Comparison of ENCODE assay signal across 11 cellular contexts in genomic region chr2:226483745-226484619, GRCh38.
DNase-seq lines count a peak whose midpoint lies in the region; ATAC-seq lines count a peak whose summit lies in the region.
"Had no signal": no experiment of that assay in that cellular context is flagged by ENCODE, and none has a peak within 500 bp of the region (broad histone marks: within the 10 kb centered on the region; RNA-seq: fewer than 3 reads in every experiment).

No MANE protein-coding gene starts in this region.

- no peak overlapping the region for H3K9ac ChIP-seq in trophoblast cell (ENCODE audit: low read length)

- peaks cover 2% of the 10 kb centered on the region for H3K79me2 ChIP-seq in trophoblast cell (ENCODE audit: control insufficient read depth, insufficient read depth, low read length, poor library complexity)

- WGBS in trophoblast cell (ENCODE audit: extremely low coverage, insufficient coverage, insufficient read length), result no CpG with 5 or more reads among the region's 6 CpGs

- no peaks in the 10 kb centered on the region for H3K9me3 ChIP-seq in SJSA1 (replicated peaks)
- no peaks in the 10 kb centered on the region for H3K9me3 ChIP-seq in trophoblast cell (ENCODE audit: insufficient read depth, low read depth, low read length)
- H3K9me3 ChIP-seq: gastroesophageal sphincter had no signal

- no peak overlapping the region for H3K18ac ChIP-seq in trophoblast cell (ENCODE audit: low read length)

- H3K23ac ChIP-seq in trophoblast cell (ENCODE audit: low read length), result no peak overlapping the region

- no peak overlapping the region for H2AK5ac ChIP-seq in trophoblast cell (ENCODE audit: low read length)

- peak overlapping the region; percentile 38 for H4K91ac ChIP-seq in trophoblast cell (ENCODE audit: low read depth, low read length)

- no peak overlapping the region for H2AFZ ChIP-seq in trophoblast cell (ENCODE audit: insufficient read depth, low read length, poor library complexity)

- H4K12ac ChIP-seq in trophoblast cell (ENCODE audit: low read depth, low read length), result no peak overlapping the region

- H3K27me3 ChIP-seq in SJSA1 (replicated peaks) (no peaks in the 10 kb centered on the region), trophoblast cell (ENCODE audit: insufficient read depth, low read length) (no peaks in the 10 kb centered on the region)
- H3K27me3 ChIP-seq: gastroesophageal sphincter had no signal

- H2BK120ac ChIP-seq in trophoblast cell (ENCODE audit: insufficient read depth, low read length, poor library complexity), result peak overlapping the region; percentile 29

- peaks cover 51% of the 10 kb centered on the region for H3K4me1 ChIP-seq in SJSA1 (replicated peaks)
- H3K4me1 ChIP-seq in trophoblast cell (ENCODE audit: control insufficient read depth in 1 of 2, insufficient read depth in 2 of 2, low read length in 2 of 2), result peaks cover 3 to 10% of the 10 kb centered on the region in 2 experiments

- no peak overlapping the region for H3K14ac ChIP-seq in trophoblast cell (ENCODE audit: low read length)

- no peaks in the 10 kb centered on the region for H3K36me3 ChIP-seq in SJSA1
- no peaks in the 10 kb centered on the region for H3K36me3 ChIP-seq in trophoblast cell (ENCODE audit: control insufficient read depth in 1 of 2, insufficient read depth in 2 of 2, low read length in 2 of 2)
- H3K36me3 ChIP-seq: gastroesophageal sphincter had no signal

- DNase-seq in GM03348 (ENCODE audit: low spot score) (peak; percentile 10), SJSA1 (ENCODE audit: low read depth in 1 of 2, low spot score in 2 of 2) (peak; percentile 82 to 95), foreskin melanocyte (peak; percentile 25), trophoblast cell (no peak), T-helper 1 cell (no peak), HPDE6-E6E7 (ENCODE audit: extremely low spot score) (no peak), DMS79 treated with DMSO at 0.1 percent for 48 hours (lab: John Stamatoyannopoulos, UW) (no peak)
- DNase-seq: NCI-H2081 had no signal

- H4K8ac ChIP-seq in trophoblast cell (ENCODE audit: low read depth, low read length), result no peak overlapping the region

- H3K4ac ChIP-seq in trophoblast cell (ENCODE audit: low read depth, low read length), result no peak overlapping the region

- no peak overlapping the region for H2BK12ac ChIP-seq in trophoblast cell (ENCODE audit: low read length)

- H3K4me3 ChIP-seq in SJSA1 (no peak overlapping the region), trophoblast cell (ENCODE audit: low read depth, low read length) (no peak overlapping the region)
- H3K4me3 ChIP-seq: gastroesophageal sphincter, skin epidermis had no signal

- peak overlapping the region; percentile 32 for H2BK5ac ChIP-seq in trophoblast cell (ENCODE audit: low read depth, low read length, poor library complexity)

- H3K79me1 ChIP-seq in trophoblast cell (ENCODE audit: low read length), result peaks cover 10% of the 10 kb centered on the region

- H3K4me2 ChIP-seq in trophoblast cell (ENCODE audit: low read length), result peak overlapping the region; percentile 50

- peak overlapping the region; percentile 91 for H3K27ac ChIP-seq in SJSA1
- peak overlapping the region; percentile 84 for H3K27ac ChIP-seq in trophoblast cell (ENCODE audit: low read depth, low read length)
- H3K27ac ChIP-seq: gastroesophageal sphincter, skin epidermis had no signal

- ATAC-seq in HG03280 (IDR thresholded peaks at IDR 0.05; ENCODE audit: unreplicated experiment), result no peak
- ATAC-seq: gastroesophageal sphincter had no signal

Comparison
In these comparisons a context has a peak if more than half of its experiments do, and no peak if none do; other contexts are left out.
1. DNase-seq: peak in GM03348 (single experiment), SJSA1 (2 of 2) and foreskin melanocyte (single experiment); none in trophoblast cell (0 of 2), T-helper 1 cell (0 of 5), HPDE6-E6E7 (single experiment) and DMS79 treated with DMSO at 0.1 percent for 48 hours (single experiment).